In the genomic region with DNA sequence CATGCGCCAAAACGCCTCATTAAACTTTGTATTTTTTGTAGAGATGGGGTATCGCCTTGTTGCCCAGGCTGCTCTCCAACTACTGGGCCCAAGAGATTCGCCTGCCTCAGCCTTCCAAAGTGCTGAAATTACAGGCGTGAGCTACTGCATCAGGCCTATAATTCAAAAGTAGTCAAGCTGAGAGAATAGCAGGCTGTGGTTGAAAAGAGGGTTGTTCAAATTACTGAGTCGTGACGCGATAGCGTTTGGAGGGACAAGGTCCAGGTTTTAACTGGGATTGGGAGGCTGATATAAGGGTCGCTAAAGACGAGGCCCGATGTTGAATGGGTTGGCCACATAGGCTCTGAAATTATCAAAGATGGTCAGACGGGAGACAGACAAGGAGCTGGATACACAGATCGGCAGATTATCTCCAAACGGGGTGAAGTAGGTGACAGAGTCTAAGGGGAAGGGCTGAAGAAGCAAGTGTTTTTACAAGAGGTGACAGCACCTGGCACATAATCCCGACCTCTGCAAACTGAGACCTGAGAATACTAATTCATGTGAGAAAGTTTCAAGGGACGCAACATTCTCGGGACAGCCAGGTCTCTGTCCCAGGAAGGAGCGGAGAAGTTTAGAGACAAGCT, we compare ENCODE assay signal across 8 cellular contexts. TPM values are rescaled to one million over a fixed set of nuclear protein-coding genes. Genes with fewer than 3 reads are reported as not detected.
A peak's percentile ranks its signal among the peaks of the same experiment; 100 is the strongest.
DNase-seq lines count a peak whose midpoint lies in the region; ATAC-seq and TF ChIP-seq lines count a peak whose summit lies in the region.

No MANE protein-coding gene starts in this region.

- no peak for TF ChIP-seq RAD21 in HCT116 (IDR thresholded peaks at IDR 0.05; ENCODE audit: low read depth)

- H4K20me1 ChIP-seq in DND-41 (ENCODE audit: insufficient read depth, low read length): peaks cover 20% of the 10 kb centered on the region
- peaks cover 2% of the 10 kb centered on the region; the same call in 1 of the 2 replicates for H4K20me1 ChIP-seq in HCT116 (ENCODE audit: insufficient read depth)

- no peaks in the 10 kb centered on the region for H3K9me3 ChIP-seq in DND-41 (ENCODE audit: insufficient read depth, low read length, severe bottlenecking)
- no peaks in the 10 kb centered on the region for H3K9me3 ChIP-seq in HCT116 (ENCODE audit: control insufficient read depth in 1 of 2, insufficient read depth in 1 of 2, low read depth in 1 of 2, low read length in 2 of 2)
- no peaks in the 10 kb centered on the region for H3K9me3 ChIP-seq in psoas muscle

- peak overlapping the region; percentile 92 for H3K4me2 ChIP-seq in DND-41 (ENCODE audit: insufficient read depth, low read length)
- peak overlapping the region; percentile 86 for H3K4me2 ChIP-seq in HCT116 (ENCODE audit: low read length)

- CTCF ChIA-PET in HCT116 (lab: Charles Lee): no interaction called here

- H3K27me3 ChIP-seq in DND-41 (ENCODE audit: insufficient read depth, low read length, poor library complexity): no peaks in the 10 kb centered on the region
- H3K27me3 ChIP-seq in HCT116 (ENCODE audit: insufficient read depth, low read length): peaks cover 10% of the 10 kb centered on the region; the same call in 1 of the 2 replicates
- H3K27me3 ChIP-seq in psoas muscle (ENCODE audit: insufficient read depth in 3 of 3, low read length in 2 of 3): no peaks in the 10 kb centered on the region

- H3K4me1 ChIP-seq in DND-41 (ENCODE audit: insufficient read depth, low read length) (peaks cover 41% of the 10 kb centered on the region), HCT116 (ENCODE audit: control insufficient read depth in 1 of 2, insufficient read depth in 2 of 2, low read length in 2 of 2) (peaks cover 8 to 30% of the 10 kb centered on the region in 2 experiments; a peak in 3 of 4 replicates), psoas muscle (peaks cover 16% of the 10 kb centered on the region)

- H3K36me3 ChIP-seq in DND-41 (ENCODE audit: insufficient read depth, low read length) (no peaks in the 10 kb centered on the region; the same call in 1 of the 2 replicates), HCT116 (ENCODE audit: control insufficient read depth in 1 of 2, insufficient read depth in 2 of 2, low read length in 2 of 2) (no peaks in the 10 kb centered on the region), psoas muscle (ENCODE audit: insufficient read depth in 1 of 2, low read depth in 1 of 2) (no peaks in the 10 kb centered on the region)

- H2AFZ ChIP-seq in DND-41 (ENCODE audit: low read depth, low read length) (peak overlapping the region; percentile 93), HCT116 (ENCODE audit: low read depth, low read length, poor library complexity, severe bottlenecking) (peak overlapping the region; percentile 29)

- H3K9me2 ChIP-seq in HCT116 (ENCODE audit: insufficient read depth): no peaks in the 10 kb centered on the region

- ATAC-seq in DND-41 (ENCODE audit: insufficient read depth, low read depth) (peak; percentile 10; the same call in 2 of the 3 replicates), HCT116 (peak; percentile 13; the same call in 1 of the 2 replicates), psoas muscle (no peak), HG02763 (IDR thresholded peaks at IDR 0.05; ENCODE audit: unreplicated experiment) (no peak)

- TF ChIP-seq CTCF in DND-41 (IDR thresholded peaks at IDR 0.05; ENCODE audit: borderline replicate concordance, extremely low read depth, low read length, poor library complexity, severe bottlenecking) (no peak), HCT116 (IDR thresholded peaks at IDR 0.05 in 2 of 3, conservative IDR thresholded peaks at IDR 0.05 in 1 of 3; ENCODE audit: borderline replicate concordance in 1 of 3, insufficient read depth in 1 of 3, low read depth in 2 of 3, low read length in 2 of 3) (no peak), fibroblast of mammary gland (conservative IDR thresholded peaks at IDR 0.05; ENCODE audit: control insufficient read depth, insufficient read depth, low read depth, low read length) (no peak), psoas muscle (IDR thresholded peaks at IDR 0.05) (no peak)

- 2 to 3% (median 3%) methylated on average over 19 of the region's 19 CpGs for WGBS in psoas muscle, 3 donors

- TF ChIP-seq POLR2A in HCT116 (IDR thresholded peaks at IDR 0.05; ENCODE audit: borderline replicate concordance, extremely low read depth, insufficient read depth, insufficient read length): no peak

- H3K79me2 ChIP-seq in DND-41 (ENCODE audit: insufficient read depth, low read length) (peaks cover 12% of the 10 kb centered on the region), HCT116 (ENCODE audit: insufficient read depth, low read length) (peaks cover 30% of the 10 kb centered on the region)

- intact Hi-C loops in HCT116 (cut with micrococcal nuclease) (loop anchor here (2.0 kb wide), 1 partner anchor 75 kb away; a partner anchor contains a TSS), psoas muscle (cut with DNase I) (loop anchor here (2.0 to 10.0 kb wide), 3 partner anchors 72 to 79 kb away; a partner anchor contains a TSS)

- TSS peak; percentile 97 for BruUV-seq in HCT116 (replicated peaks; lab: Mats Ljungman, UMichigan)

- H3K27ac ChIP-seq in DND-41 (ENCODE audit: low read length) (peak overlapping the region; percentile 79), HCT116 (ENCODE audit: low read depth, low read length) (peak overlapping the region; percentile 72), psoas muscle (peak overlapping the region; percentile 85)

- DNase-seq in DND-41: peak; percentile 12
- DNase-seq in HCT116 (ENCODE audit: low read depth, low spot score): no peak
- peak; percentile 59 for DNase-seq in SW480 (ENCODE audit: low spot score)
- peak; percentile 57 for DNase-seq in fibroblast of mammary gland (ENCODE audit: low read depth)
- no peak for DNase-seq in psoas muscle
- DNase-seq in NCI-H187 (lab: John Stamatoyannopoulos, UW): no peak
- DNase-seq in NCI-H1092 treated with DMSO at 0.1 percent for 48 hours (lab: John Stamatoyannopoulos, UW): no peak

- RAD21 ChIA-PET in HCT116 (lab: Charles Lee; ENCODE audit: low non-redundant PET in 1 of 2, low total read pairs in 2 of 2, uncharacterized antibody in 2 of 2, unreplicated experiment in 2 of 2): no interaction called here

- H3K4me3 ChIP-seq in DND-41 (ENCODE audit: low read depth in 1 of 2, low read length in 2 of 2) (peak overlapping the region; percentile 74 to 81), HCT116 (replicated peaks in 1 of 2; ENCODE audit: low read depth in 1 of 2, low read length in 2 of 2) (peak overlapping the region; percentile 64 to 75), fibroblast of mammary gland (ENCODE audit: control insufficient read depth, low read depth, low read length) (peak overlapping the region; percentile 78), psoas muscle (peak overlapping the region; percentile 83)

- POLR2A ChIA-PET in HCT116 (lab: Charles Lee): interaction anchor here (0.9 to 1.4 kb wide), 4 partner anchors 8 to 75 kb away, joined by 3 to 5 read pairs (median 4); a partner anchor contains a TSS

- H3K9ac ChIP-seq in DND-41 (ENCODE audit: low read depth, low read length) (peak overlapping the region; percentile 75), HCT116 (ENCODE audit: low read length) (peak overlapping the region; percentile 89)

TF ChIP-seq in HCT116, 20 proteins besides CTCF, POLR2A, EP300 and RAD21 (continues in another document):
- TF ChIP-seq ZFX (IDR thresholded peaks at IDR 0.05): no peak
- TF ChIP-seq EGR1 (IDR thresholded peaks at IDR 0.05; ENCODE audit: low read depth): no peak
- TF ChIP-seq, protein P1, sequence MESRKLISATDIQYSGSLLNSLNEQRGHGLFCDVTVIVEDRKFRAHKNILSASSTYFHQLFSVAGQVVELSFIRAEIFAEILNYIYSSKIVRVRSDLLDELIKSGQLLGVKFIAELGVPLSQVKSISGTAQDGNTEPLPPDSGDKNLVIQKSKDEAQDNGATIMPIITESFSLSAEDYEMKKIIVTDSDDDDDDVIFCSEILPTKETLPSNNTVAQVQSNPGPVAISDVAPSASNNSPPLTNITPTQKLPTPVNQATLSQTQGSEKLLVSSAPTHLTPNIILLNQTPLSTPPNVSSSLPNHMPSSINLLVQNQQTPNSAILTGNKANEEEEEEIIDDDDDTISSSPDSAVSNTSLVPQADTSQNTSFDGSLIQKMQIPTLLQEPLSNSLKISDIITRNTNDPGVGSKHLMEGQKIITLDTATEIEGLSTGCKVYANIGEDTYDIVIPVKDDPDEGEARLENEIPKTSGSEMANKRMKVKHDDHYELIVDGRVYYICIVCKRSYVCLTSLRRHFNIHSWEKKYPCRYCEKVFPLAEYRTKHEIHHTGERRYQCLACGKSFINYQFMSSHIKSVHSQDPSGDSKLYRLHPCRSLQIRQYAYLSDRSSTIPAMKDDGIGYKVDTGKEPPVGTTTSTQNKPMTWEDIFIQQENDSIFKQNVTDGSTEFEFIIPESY (IDR thresholded peaks at IDR 0.05; ENCODE audit: extremely low read depth, insufficient replicate concordance, low read length): no peak
- no peak for TF ChIP-seq ZNF274 (IDR thresholded peaks at IDR 0.05; ENCODE audit: low read depth, low read length)
- TF ChIP-seq TCF7L2 (IDR thresholded peaks at IDR 0.05; ENCODE audit: borderline replicate concordance, extremely low read depth, insufficient read depth, insufficient read length): no peak
- TF ChIP-seq ELF1 (IDR thresholded peaks at IDR 0.05; ENCODE audit: borderline replicate concordance, low read depth): no peak

RNA-seq across cellular contexts. Expression of a gene that starts 0.8 kb away (rescaled TPM):
- total RNA-seq in HCT116 (2021; ENCODE audit: unreplicated experiment) (8.1 TPM), psoas muscle (1 to 10 TPM; 1.8 to 4.7 (median 2.9) TPM)
- polyA plus RNA-seq in HCT116 (2012): 7.9 and 10.1 TPM in 2 replicates
- 1 to 10 TPM; 2.5 to 5.5 (median 4.7) TPM for polyA plus RNA-seq in psoas muscle

Comparison
In these comparisons a context has a peak if more than half of its experiments do, and no peak if none do; other contexts are left out.
1. ATAC-seq: peak in DND-41 (single experiment) and HCT116 (single experiment); none in psoas muscle (0 of 4) and HG02763 (single experiment).
2. DNase-seq: peak in DND-41 (single experiment), SW480 (single experiment) and fibroblast of mammary gland (single experiment); none in HCT116 (single experiment), psoas muscle (0 of 2), NCI-H187 (0 of 2) and NCI-H1092 treated with DMSO at 0.1 percent for 48 hours (single experiment).
3. Peak in every context shown above with its lines, with median percentiles within 50 percentile points of each other: H3K27ac ChIP-seq and H3K4me3 ChIP-seq.